17 cellular contexts compared by ENCODE assay signal in genomic region chr6:99165838-99166237, GRCh38.
A peak's percentile ranks its signal among the peaks of the same experiment; 100 is the strongest.
DNase-seq lines count a peak whose midpoint lies in the region; ATAC-seq and TF ChIP-seq lines count a peak whose summit lies in the region.
"Had no signal": no experiment of that assay in that cellular context is flagged by ENCODE, and none has a peak within 500 bp of the region (broad histone marks: within the 10 kb centered on the region; RNA-seq: fewer than 3 reads in every experiment).

No MANE protein-coding gene starts in this region.

- H3K27ac ChIP-seq in OCI-LY3 (ENCODE audit: low read length) (no peak overlapping the region; the same call in 1 of the 2 replicates), heart right ventricle (no peak overlapping the region), OCI-LY7 (ENCODE audit: low read depth, low read length, poor library complexity, severe bottlenecking) (no peak overlapping the region), gastroesophageal sphincter (no peak overlapping the region)
- H3K27ac ChIP-seq: adrenal gland had no signal

- H3K4me1 ChIP-seq in OCI-LY3 (ENCODE audit: low read length) = peaks cover 10% of the 10 kb centered on the region
- no peaks in the 10 kb centered on the region for H3K4me1 ChIP-seq in heart right ventricle
- no peaks in the 10 kb centered on the region for H3K4me1 ChIP-seq in OCI-LY7 (ENCODE audit: insufficient read depth, low read length, poor library complexity, severe bottlenecking)
- H3K4me1 ChIP-seq in gastroesophageal sphincter = no peaks in the 10 kb centered on the region
- H3K4me1 ChIP-seq: adrenal gland had no signal

- H3K9me3 ChIP-seq in OCI-LY3 (ENCODE audit: insufficient read depth, low read length) (no peaks in the 10 kb centered on the region), heart right ventricle (no peaks in the 10 kb centered on the region), OCI-LY7 (ENCODE audit: low read length) (no peaks in the 10 kb centered on the region), gastroesophageal sphincter (no peaks in the 10 kb centered on the region)
- H3K9me3 ChIP-seq: adrenal gland had no signal

- DNase-seq in heart right ventricle (no peak), OCI-LY7 (ENCODE audit: low spot score) (no peak), GOT3 (lab: John Stamatoyannopoulos, UW) (no peak)
- DNase-seq: activated CD4-positive, alpha-beta T cell treated with anti-CD3 and anti-CD28 coated beads, Interleukin-2, amount 10 ng/mL, durations not matched to agents 7 days and 5 days; activated T-cell treated with anti-CD3 and anti-CD28 coated beads, Interleukin-2, amount 50 U/mL, for 4 hours; adrenal gland; DMS153; islet precursor cell; NCI-H1105 treated with DMSO at 0.1 percent for 48 hours; NK-92 treated with Interleukin-12 subunit alpha and Interleukin-12 subunit beta, amount 100 ng/mL, for 24 hours; SIG-M5; stimulated activated CD4-positive, alpha-beta T cell treated with anti-CD3 and anti-CD28 coated beads, Interleukin-15, amount 100 ng/mL, for 24 hours had no signal

- H2AFZ ChIP-seq in OCI-LY3 (ENCODE audit: low read depth, low read length) (no peak overlapping the region), OCI-LY7 (ENCODE audit: low read length) (no peak overlapping the region)

- H3K9ac ChIP-seq in OCI-LY3 (ENCODE audit: low read length) = no peak overlapping the region

- H3K36me3 ChIP-seq in OCI-LY3 (replicated peaks; ENCODE audit: low read depth, low read length) (no peaks in the 10 kb centered on the region), heart right ventricle (no peaks in the 10 kb centered on the region), OCI-LY7 (ENCODE audit: insufficient read depth, low read length) (no peaks in the 10 kb centered on the region), gastroesophageal sphincter (no peaks in the 10 kb centered on the region)
- H3K36me3 ChIP-seq: adrenal gland had no signal

- intact Hi-C loops in heart right ventricle (cut with DNase I) = no loop called here
- intact Hi-C loops in OCI-LY7 (cut with micrococcal nuclease; ENCODE audit: unreplicated experiment) = no loop called here

- H3K4me3 ChIP-seq in OCI-LY3 (ENCODE audit: low read length) (no peak overlapping the region), heart right ventricle (no peak overlapping the region), OCI-LY7 (ENCODE audit: low read depth, low read length, poor library complexity, severe bottlenecking) (no peak overlapping the region), gastroesophageal sphincter (no peak overlapping the region)
- H3K4me3 ChIP-seq: adrenal gland had no signal

- CTCF ChIA-PET in OCI-LY7 (lab: Charles Lee; ENCODE audit: unreplicated experiment) = no interaction called here

- BruUV-seq in OCI-LY7 (replicated peaks; lab: Mats Ljungman, UMichigan) = no TSS peak

- TF ChIP-seq POLR2A in gastroesophageal sphincter (IDR thresholded peaks at IDR 0.05) = no peak

- ATAC-seq in GM19025 (IDR thresholded peaks at IDR 0.05; ENCODE audit: low read depth, unreplicated experiment) (peak; percentile 58), GM21737 (IDR thresholded peaks at IDR 0.05; ENCODE audit: unreplicated experiment) (peak; percentile 79), HG03066 (IDR thresholded peaks at IDR 0.05; ENCODE audit: low read depth, unreplicated experiment) (peak; percentile 63), heart right ventricle (no peak), gastroesophageal sphincter (no peak)
- ATAC-seq: activated T-cell treated with anti-CD3 and anti-CD28 coated beads, Interleukin-2, amount 50 U/mL, for 4 hours had no signal

- H3K27me3 ChIP-seq in OCI-LY3 (ENCODE audit: low read depth, low read length) (no peaks in the 10 kb centered on the region), heart right ventricle (peaks cover 0 to 6% (median 0%) of the 10 kb centered on the region in 7 donors), gastroesophageal sphincter (no peaks in the 10 kb centered on the region)
- H3K27me3 ChIP-seq: adrenal gland had no signal

- H4K20me1 ChIP-seq in OCI-LY3 (ENCODE audit: insufficient read depth, low read length) (no peaks in the 10 kb centered on the region), OCI-LY7 (ENCODE audit: insufficient read depth, low read length) (no peaks in the 10 kb centered on the region)

- peak overlapping the region; percentile 41; the same call in 1 of the 2 replicates for H3K4me2 ChIP-seq in OCI-LY3 (ENCODE audit: low read length)
- H3K4me2 ChIP-seq in OCI-LY7 (ENCODE audit: low read length) = no peak overlapping the region

- no peaks in the 10 kb centered on the region for H3K79me2 ChIP-seq in OCI-LY3 (ENCODE audit: low read length)
- no peaks in the 10 kb centered on the region for H3K79me2 ChIP-seq in OCI-LY7 (ENCODE audit: insufficient read depth, low read depth, low read length)

- no peak for TF ChIP-seq EP300 in gastroesophageal sphincter (IDR thresholded peaks at IDR 0.05)

- POLR2A ChIA-PET in OCI-LY7 (lab: Charles Lee) = no interaction called here

- TF ChIP-seq CTCF in OCI-LY3 (IDR thresholded peaks at IDR 0.05; ENCODE audit: low read depth, low read length) = no peak
- no peak for TF ChIP-seq CTCF in heart right ventricle (IDR thresholded peaks at IDR 0.05)
- TF ChIP-seq CTCF in OCI-LY7 (conservative IDR thresholded peaks at IDR 0.05; ENCODE audit: low read length) = no peak
- no peak for TF ChIP-seq CTCF in gastroesophageal sphincter (IDR thresholded peaks at IDR 0.05)

- H3K9me2 ChIP-seq in OCI-LY7 (ENCODE audit: insufficient read depth, low read length) = no peaks in the 10 kb centered on the region

Comparison
In these comparisons a context has a peak if more than half of its experiments do, and no peak if none do; other contexts are left out.
1. ATAC-seq: peak in GM19025 (single experiment), GM21737 (single experiment) and HG03066 (single experiment); none in heart right ventricle (0 of 8) and gastroesophageal sphincter (single experiment).